In genomic region chr11:59152312-59152967, GRCh38 we compare ENCODE assay signal across 10 cellular contexts. TPM values are rescaled to one million over a fixed set of nuclear protein-coding genes. Genes with fewer than 3 reads are reported as not detected.
DNase-seq lines count a peak whose midpoint lies in the region; ATAC-seq and TF ChIP-seq lines count a peak whose summit lies in the region.
"Had no signal": no experiment of that assay in that cellular context is flagged by ENCODE, and none has a peak within 500 bp of the region (broad histone marks: within the 10 kb centered on the region; RNA-seq: fewer than 3 reads in every experiment).

No MANE protein-coding gene starts in this region.

- H3K4me1 ChIP-seq in lower lobe of right lung: no peaks in the 10 kb centered on the region

- H3K4me3 Mint-ChIP-seq in activated CD8-positive, alpha-beta T cell treated with anti-CD3 and anti-CD28 coated beads for 36 hours: peak overlapping the region; percentile 55

- peaks cover 31% of the 10 kb centered on the region for H3K36me3 ChIP-seq in lower lobe of right lung

- no peaks in the 10 kb centered on the region for H3K9me3 ChIP-seq in lower lobe of right lung

- H3K4me3 ChIP-seq in lower lobe of right lung: no peak overlapping the region
- H3K4me3 ChIP-seq: lung had no signal

- H3K27me3 Mint-ChIP-seq in activated CD8-positive, alpha-beta T cell treated with anti-CD3 and anti-CD28 coated beads for 36 hours: no peaks in the 10 kb centered on the region

- in situ Hi-C loops in GM13977 (cut with MboI; ENCODE audit: low pct_unique_long_range_greater_than_20kb, low sequenced_read_pairs, unreplicated experiment): no loop called here

- peak; percentile 88 for ATAC-seq in GM19395 (IDR thresholded peaks at IDR 0.05; ENCODE audit: unreplicated experiment)
- peak; percentile 86 for ATAC-seq in HG03025 (IDR thresholded peaks at IDR 0.05; ENCODE audit: low FRiP score, unreplicated experiment)
- ATAC-seq in activated CD8-positive, alpha-beta T cell treated with anti-CD3 and anti-CD28 coated beads for 36 hours: peak; percentile 95
- no peak for ATAC-seq in lower lobe of right lung

- CTCF ChIA-PET in activated CD8-positive, alpha-beta T cell treated with anti-CD3 and anti-CD28 coated beads for 36 hours (lab: Charles Lee): interaction anchor here (0.8 to 4.9 kb wide), 6 partner anchors 9 to 94 kb away, joined by 3 to 21 read pairs (median 3); partner anchors contain the start of genes DTX4 and FAM111A

- H3K9me3 Mint-ChIP-seq in activated CD8-positive, alpha-beta T cell treated with anti-CD3 and anti-CD28 coated beads for 36 hours: no peaks in the 10 kb centered on the region

- H3K4me1 Mint-ChIP-seq in activated CD8-positive, alpha-beta T cell treated with anti-CD3 and anti-CD28 coated beads for 36 hours (ENCODE audit: low read depth): peaks cover 36% of the 10 kb centered on the region

- no peak overlapping the region for H3K27ac ChIP-seq in lower lobe of right lung

- no peak for TF ChIP-seq CTCF in GM13977 (IDR thresholded peaks at IDR 0.05; ENCODE audit: extremely low read depth, insufficient read depth, missing control alignments)
- no peak for TF ChIP-seq CTCF in activated CD8-positive, alpha-beta T cell treated with anti-CD3 and anti-CD28 coated beads for 36 hours (IDR thresholded peaks at IDR 0.05)
- no peak for TF ChIP-seq CTCF in lower lobe of right lung (IDR thresholded peaks at IDR 0.05)

- H3K27ac Mint-ChIP-seq in activated CD8-positive, alpha-beta T cell treated with anti-CD3 and anti-CD28 coated beads for 36 hours: peak overlapping the region; percentile 91

- intact Hi-C loops in activated CD8-positive, alpha-beta T cell treated with anti-CD3 and anti-CD28 coated beads for 36 hours (cut with micrococcal nuclease): no loop called here
- intact Hi-C loops in lower lobe of right lung (cut with DNase I): no loop called here

- DNase-seq in GM13977 (ENCODE audit: low spot score): peak; percentile 55
- DNase-seq in activated CD8-positive, alpha-beta T cell treated with anti-CD3 and anti-CD28 coated beads for 36 hours: peak; percentile 45
- no peak for DNase-seq in NCI-H226
- no peak for DNase-seq in lower lobe of right lung
- no peak for DNase-seq in Ammon's horn (ENCODE audit: low spot score)
- no peak for DNase-seq in NCI-H345 (lab: John Stamatoyannopoulos, UW)
- DNase-seq: KBM-7 had no signal

- peaks cover 57% of the 10 kb centered on the region for H3K36me3 Mint-ChIP-seq in activated CD8-positive, alpha-beta T cell treated with anti-CD3 and anti-CD28 coated beads for 36 hours (ENCODE audit: low read depth)

- POLR2A ChIA-PET in activated CD8-positive, alpha-beta T cell treated with anti-CD3 and anti-CD28 coated beads for 36 hours (lab: Charles Lee): interaction anchor here (0.7 to 1.5 kb wide), 2 partner anchors 10 to 348 kb away, joined by 4 to 5 read pairs; partner anchors contain the start of gene FAM111A

- no peaks in the 10 kb centered on the region for H3K27me3 ChIP-seq in lower lobe of right lung (ENCODE audit: low read depth)

RNA-seq across cellular contexts. Expression of gene FAM111A, which starts 9.8 kb away (rescaled TPM):
- 10 to 100 TPM; 71.8 to 74.5 TPM for total RNA-seq in activated CD8-positive, alpha-beta T cell treated with anti-CD3 and anti-CD28 coated beads for 36 hours
- total RNA-seq in lower lobe of right lung: 68.4 TPM

RNA-seq across cellular contexts. Expression of gene DTX4, which starts 19.5 kb away (rescaled TPM):
- under 1 TPM; 0.16 to 0.29 TPM for total RNA-seq in activated CD8-positive, alpha-beta T cell treated with anti-CD3 and anti-CD28 coated beads for 36 hours
- 51.7 TPM for total RNA-seq in lower lobe of right lung

RNA-seq across cellular contexts. Expression of gene FAM111B, which starts 45.4 kb away (rescaled TPM):
- total RNA-seq in activated CD8-positive, alpha-beta T cell treated with anti-CD3 and anti-CD28 coated beads for 36 hours: 10 to 100 TPM; 18.2 to 18.3 TPM
- 1.1 TPM for total RNA-seq in lower lobe of right lung

Comparison
In these comparisons a context has a peak if more than half of its experiments do, and no peak if none do; other contexts are left out.
1. DNase-seq: peak in GM13977 (single experiment) and activated CD8-positive, alpha-beta T cell treated with anti-CD3 and anti-CD28 coated beads for 36 hours (single experiment); none in NCI-H226 (single experiment), lower lobe of right lung (single experiment), Ammon's horn (single experiment) and NCI-H345 (single experiment).
2. ATAC-seq: peak in GM19395 (single experiment), HG03025 (single experiment) and activated CD8-positive, alpha-beta T cell treated with anti-CD3 and anti-CD28 coated beads for 36 hours (single experiment); none in lower lobe of right lung (0 of 2).
3. RNA of gene DTX4, which starts 19.5 kb away (total RNA-seq): 51.7 TPM in lower lobe of right lung (single experiment); 0.16 to 0.29 TPM in activated CD8-positive, alpha-beta T cell treated with anti-CD3 and anti-CD28 coated beads for 36 hours; every median in the first group is over 10 times any median in the second.